ENCODE assay signal across 1 cellular context in the genomic region with DNA sequence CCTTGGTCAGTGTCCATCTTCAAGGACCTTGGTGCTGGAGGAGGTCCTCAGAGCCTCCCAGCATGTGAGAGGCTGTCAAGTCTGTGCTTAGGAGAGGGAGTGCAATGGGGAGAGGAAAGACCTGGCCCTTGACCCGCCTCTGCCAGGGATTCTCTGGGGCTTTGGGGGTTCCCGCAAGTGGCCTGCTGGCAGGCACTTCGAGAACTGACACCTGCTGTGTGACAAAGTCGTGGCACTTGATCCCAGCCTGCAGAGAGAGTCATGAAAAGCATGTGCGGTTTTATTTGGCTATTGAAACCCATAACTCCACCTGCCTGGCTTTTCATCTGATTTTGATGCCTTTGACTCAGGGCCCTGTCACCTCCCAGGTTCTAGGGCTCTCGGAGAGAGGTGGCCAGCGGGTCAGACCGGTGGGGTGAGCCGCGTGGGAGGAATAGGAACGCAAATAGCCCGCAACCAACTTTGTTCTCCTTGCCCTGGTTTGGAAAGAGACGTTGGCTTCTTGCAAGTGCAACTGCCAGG.
TF ChIP-seq lines count a peak whose summit lies in the region.

No MANE protein-coding gene starts in this region.

TF ChIP-seq in K562, 482 proteins besides CTCF, POLR2A, EP300 and RAD21 (continued from another document and continues in another):
- TF ChIP-seq SMAD1 (IDR thresholded peaks at IDR 0.05; ENCODE audit: low read depth, low read length, partially characterized antibody), result no peak
- TF ChIP-seq, protein P1, sequence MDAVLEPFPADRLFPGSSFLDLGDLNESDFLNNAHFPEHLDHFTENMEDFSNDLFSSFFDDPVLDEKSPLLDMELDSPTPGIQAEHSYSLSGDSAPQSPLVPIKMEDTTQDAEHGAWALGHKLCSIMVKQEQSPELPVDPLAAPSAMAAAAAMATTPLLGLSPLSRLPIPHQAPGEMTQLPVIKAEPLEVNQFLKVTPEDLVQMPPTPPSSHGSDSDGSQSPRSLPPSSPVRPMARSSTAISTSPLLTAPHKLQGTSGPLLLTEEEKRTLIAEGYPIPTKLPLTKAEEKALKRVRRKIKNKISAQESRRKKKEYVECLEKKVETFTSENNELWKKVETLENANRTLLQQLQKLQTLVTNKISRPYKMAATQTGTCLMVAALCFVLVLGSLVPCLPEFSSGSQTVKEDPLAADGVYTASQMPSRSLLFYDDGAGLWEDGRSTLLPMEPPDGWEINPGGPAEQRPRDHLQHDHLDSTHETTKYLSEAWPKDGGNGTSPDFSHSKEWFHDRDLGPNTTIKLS (IDR thresholded peaks at IDR 0.05; ENCODE audit: borderline replicate concordance, low read depth), result no peak
- no peak for TF ChIP-seq ZNF347 (CRISPR knock-in tag; IDR thresholded peaks at IDR 0.05; ENCODE audit: low read depth)
- TF ChIP-seq KLF13 (tag; IDR thresholded peaks at IDR 0.05; ENCODE audit: borderline replicate concordance, low read depth), result no peak
- TF ChIP-seq, protein P2, sequence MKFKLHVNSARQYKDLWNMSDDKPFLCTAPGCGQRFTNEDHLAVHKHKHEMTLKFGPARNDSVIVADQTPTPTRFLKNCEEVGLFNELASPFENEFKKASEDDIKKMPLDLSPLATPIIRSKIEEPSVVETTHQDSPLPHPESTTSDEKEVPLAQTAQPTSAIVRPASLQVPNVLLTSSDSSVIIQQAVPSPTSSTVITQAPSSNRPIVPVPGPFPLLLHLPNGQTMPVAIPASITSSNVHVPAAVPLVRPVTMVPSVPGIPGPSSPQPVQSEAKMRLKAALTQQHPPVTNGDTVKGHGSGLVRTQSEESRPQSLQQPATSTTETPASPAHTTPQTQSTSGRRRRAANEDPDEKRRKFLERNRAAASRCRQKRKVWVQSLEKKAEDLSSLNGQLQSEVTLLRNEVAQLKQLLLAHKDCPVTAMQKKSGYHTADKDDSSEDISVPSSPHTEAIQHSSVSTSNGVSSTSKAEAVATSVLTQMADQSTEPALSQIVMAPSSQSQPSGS (CRISPR knock-in tag; IDR thresholded peaks at IDR 0.05), result no peak
- no peak for TF ChIP-seq RBM25 (IDR thresholded peaks at IDR 0.05; ENCODE audit: low read depth, low read length, severe bottlenecking)
- TF ChIP-seq CEBPB (tag; IDR thresholded peaks at IDR 0.05), result no peak
- no peak for TF ChIP-seq SMC3 (conservative IDR thresholded peaks at IDR 0.05; ENCODE audit: insufficient read depth, low read depth, low read length)
- no peak for TF ChIP-seq SP1 (CRISPR knock-in tag; IDR thresholded peaks at IDR 0.05)
- no peak for TF ChIP-seq CAMTA2 (CRISPR knock-in tag; conservative IDR thresholded peaks at IDR 0.05)
- TF ChIP-seq U2AF2 (optimal IDR thresholded peaks at IDR 0.05; ENCODE audit: low read depth, low read length), result no peak
- peak; percentile 70 for TF ChIP-seq CHD1 (IDR thresholded peaks at IDR 0.05; ENCODE audit: low read length)
- TF ChIP-seq TCF3 (CRISPR knock-in tag; IDR thresholded peaks at IDR 0.05), result no peak
- TF ChIP-seq PML (IDR thresholded peaks at IDR 0.05; ENCODE audit: low read length), result no peak
- TF ChIP-seq DACH1 (IDR thresholded peaks at IDR 0.05; ENCODE audit: partially characterized antibody), result no peak
- TF ChIP-seq SPI1 (IDR thresholded peaks at IDR 0.05; ENCODE audit: borderline replicate concordance, low read depth, low read length), result no peak
- TF ChIP-seq NCOA6 (IDR thresholded peaks at IDR 0.05), result no peak
- TF ChIP-seq, protein P3, sequence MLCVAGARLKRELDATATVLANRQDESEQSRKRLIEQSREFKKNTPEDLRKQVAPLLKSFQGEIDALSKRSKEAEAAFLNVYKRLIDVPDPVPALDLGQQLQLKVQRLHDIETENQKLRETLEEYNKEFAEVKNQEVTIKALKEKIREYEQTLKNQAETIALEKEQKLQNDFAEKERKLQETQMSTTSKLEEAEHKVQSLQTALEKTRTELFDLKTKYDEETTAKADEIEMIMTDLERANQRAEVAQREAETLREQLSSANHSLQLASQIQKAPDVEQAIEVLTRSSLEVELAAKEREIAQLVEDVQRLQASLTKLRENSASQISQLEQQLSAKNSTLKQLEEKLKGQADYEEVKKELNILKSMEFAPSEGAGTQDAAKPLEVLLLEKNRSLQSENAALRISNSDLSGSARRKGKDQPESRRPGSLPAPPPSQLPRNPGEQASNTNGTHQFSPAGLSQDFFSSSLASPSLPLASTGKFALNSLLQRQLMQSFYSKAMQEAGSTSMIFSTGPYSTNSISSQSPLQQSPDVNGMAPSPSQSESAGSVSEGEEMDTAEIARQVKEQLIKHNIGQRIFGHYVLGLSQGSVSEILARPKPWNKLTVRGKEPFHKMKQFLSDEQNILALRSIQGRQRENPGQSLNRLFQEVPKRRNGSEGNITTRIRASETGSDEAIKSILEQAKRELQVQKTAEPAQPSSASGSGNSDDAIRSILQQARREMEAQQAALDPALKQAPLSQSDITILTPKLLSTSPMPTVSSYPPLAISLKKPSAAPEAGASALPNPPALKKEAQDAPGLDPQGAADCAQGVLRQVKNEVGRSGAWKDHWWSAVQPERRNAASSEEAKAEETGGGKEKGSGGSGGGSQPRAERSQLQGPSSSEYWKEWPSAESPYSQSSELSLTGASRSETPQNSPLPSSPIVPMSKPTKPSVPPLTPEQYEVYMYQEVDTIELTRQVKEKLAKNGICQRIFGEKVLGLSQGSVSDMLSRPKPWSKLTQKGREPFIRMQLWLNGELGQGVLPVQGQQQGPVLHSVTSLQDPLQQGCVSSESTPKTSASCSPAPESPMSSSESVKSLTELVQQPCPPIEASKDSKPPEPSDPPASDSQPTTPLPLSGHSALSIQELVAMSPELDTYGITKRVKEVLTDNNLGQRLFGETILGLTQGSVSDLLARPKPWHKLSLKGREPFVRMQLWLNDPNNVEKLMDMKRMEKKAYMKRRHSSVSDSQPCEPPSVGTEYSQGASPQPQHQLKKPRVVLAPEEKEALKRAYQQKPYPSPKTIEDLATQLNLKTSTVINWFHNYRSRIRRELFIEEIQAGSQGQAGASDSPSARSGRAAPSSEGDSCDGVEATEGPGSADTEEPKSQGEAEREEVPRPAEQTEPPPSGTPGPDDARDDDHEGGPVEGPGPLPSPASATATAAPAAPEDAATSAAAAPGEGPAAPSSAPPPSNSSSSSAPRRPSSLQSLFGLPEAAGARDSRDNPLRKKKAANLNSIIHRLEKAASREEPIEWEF (CRISPR knock-in tag; IDR thresholded peaks at IDR 0.05), result no peak
- TF ChIP-seq RFX1 (IDR thresholded peaks at IDR 0.05), result no peak
- no peak for TF ChIP-seq FOXK1 (CRISPR knock-in tag; IDR thresholded peaks at IDR 0.05; ENCODE audit: borderline replicate concordance)
- TF ChIP-seq KAT7 (CRISPR knock-in tag; IDR thresholded peaks at IDR 0.05; ENCODE audit: borderline replicate concordance), result peak; percentile 37; the same call in 1 of the 2 replicates
- no peak for TF ChIP-seq ATF7 (IDR thresholded peaks at IDR 0.05)
- no peak for TF ChIP-seq CCAR2 (IDR thresholded peaks at IDR 0.05; ENCODE audit: low read depth, low read length)
- 0 out of 2 replicates have a peak, but pooled peaks have one; percentile 11 for TF ChIP-seq POLR2G (IDR thresholded peaks at IDR 0.05; ENCODE audit: low read depth, low read length)
- TF ChIP-seq MCM7 (IDR thresholded peaks at IDR 0.05), result no peak
- TF ChIP-seq TAF15 (IDR thresholded peaks at IDR 0.05; ENCODE audit: low read depth, low read length), result no peak
- TF ChIP-seq, protein P4, sequence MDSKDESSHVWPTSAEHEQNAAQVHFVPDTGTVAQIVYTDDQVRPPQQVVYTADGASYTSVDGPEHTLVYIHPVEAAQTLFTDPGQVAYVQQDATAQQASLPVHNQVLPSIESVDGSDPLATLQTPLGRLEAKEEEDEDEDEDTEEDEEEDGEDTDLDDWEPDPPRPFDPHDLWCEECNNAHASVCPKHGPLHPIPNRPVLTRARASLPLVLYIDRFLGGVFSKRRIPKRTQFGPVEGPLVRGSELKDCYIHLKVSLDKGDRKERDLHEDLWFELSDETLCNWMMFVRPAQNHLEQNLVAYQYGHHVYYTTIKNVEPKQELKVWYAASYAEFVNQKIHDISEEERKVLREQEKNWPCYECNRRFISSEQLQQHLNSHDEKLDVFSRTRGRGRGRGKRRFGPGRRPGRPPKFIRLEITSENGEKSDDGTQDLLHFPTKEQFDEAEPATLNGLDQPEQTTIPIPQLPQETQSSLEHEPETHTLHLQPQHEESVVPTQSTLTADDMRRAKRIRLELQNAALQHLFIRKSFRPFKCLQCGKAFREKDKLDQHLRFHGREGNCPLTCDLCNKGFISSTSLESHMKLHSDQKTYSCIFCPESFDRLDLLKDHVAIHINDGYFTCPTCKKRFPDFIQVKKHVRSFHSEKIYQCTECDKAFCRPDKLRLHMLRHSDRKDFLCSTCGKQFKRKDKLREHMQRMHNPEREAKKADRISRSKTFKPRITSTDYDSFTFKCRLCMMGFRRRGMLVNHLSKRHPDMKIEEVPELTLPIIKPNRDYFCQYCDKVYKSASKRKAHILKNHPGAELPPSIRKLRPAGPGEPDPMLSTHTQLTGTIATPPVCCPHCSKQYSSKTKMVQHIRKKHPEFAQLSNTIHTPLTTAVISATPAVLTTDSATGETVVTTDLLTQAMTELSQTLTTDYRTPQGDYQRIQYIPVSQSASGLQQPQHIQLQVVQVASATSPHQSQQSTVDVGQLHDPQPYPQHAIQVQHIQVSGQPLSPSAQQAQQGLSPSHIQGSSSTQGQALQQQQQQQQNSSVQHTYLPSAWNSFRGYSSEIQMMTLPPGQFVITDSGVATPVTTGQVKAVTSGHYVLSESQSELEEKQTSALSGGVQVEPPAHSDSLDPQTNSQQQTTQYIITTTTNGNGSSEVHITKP (IDR thresholded peaks at IDR 0.05; ENCODE audit: partially characterized antibody), result no peak
- no peak for TF ChIP-seq BRCA1 (IDR thresholded peaks at IDR 0.05)
- TF ChIP-seq BRCA1 (CRISPR knock-in tag; IDR thresholded peaks at IDR 0.05), result no peak
- TF ChIP-seq YBX1 (IDR thresholded peaks at IDR 0.05), result no peak
- TF ChIP-seq CBX1 (IDR thresholded peaks at IDR 0.05; ENCODE audit: low read depth), result no peak
- TF ChIP-seq ETV1 (tag; conservative IDR thresholded peaks at IDR 0.05; ENCODE audit: low read depth), result no peak
- TF ChIP-seq, protein P5, sequence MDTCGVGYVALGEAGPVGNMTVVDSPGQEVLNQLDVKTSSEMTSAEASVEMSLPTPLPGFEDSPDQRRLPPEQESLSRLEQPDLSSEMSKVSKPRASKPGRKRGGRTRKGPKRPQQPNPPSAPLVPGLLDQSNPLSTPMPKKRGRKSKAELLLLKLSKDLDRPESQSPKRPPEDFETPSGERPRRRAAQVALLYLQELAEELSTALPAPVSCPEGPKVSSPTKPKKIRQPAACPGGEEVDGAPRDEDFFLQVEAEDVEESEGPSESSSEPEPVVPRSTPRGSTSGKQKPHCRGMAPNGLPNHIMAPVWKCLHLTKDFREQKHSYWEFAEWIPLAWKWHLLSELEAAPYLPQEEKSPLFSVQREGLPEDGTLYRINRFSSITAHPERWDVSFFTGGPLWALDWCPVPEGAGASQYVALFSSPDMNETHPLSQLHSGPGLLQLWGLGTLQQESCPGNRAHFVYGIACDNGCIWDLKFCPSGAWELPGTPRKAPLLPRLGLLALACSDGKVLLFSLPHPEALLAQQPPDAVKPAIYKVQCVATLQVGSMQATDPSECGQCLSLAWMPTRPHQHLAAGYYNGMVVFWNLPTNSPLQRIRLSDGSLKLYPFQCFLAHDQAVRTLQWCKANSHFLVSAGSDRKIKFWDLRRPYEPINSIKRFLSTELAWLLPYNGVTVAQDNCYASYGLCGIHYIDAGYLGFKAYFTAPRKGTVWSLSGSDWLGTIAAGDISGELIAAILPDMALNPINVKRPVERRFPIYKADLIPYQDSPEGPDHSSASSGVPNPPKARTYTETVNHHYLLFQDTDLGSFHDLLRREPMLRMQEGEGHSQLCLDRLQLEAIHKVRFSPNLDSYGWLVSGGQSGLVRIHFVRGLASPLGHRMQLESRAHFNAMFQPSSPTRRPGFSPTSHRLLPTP (IDR thresholded peaks at IDR 0.05; ENCODE audit: borderline replicate concordance, extremely low read depth, insufficient read length), result no peak
- TF ChIP-seq JUNB (CRISPR knock-in tag; conservative IDR thresholded peaks at IDR 0.05), result no peak
- TF ChIP-seq ETV5 (CRISPR knock-in tag; IDR thresholded peaks at IDR 0.05; ENCODE audit: low read depth), result no peak
- 0 out of 2 replicates have a peak, but pooled peaks have one; percentile 0 for TF ChIP-seq BACH1 (tag; IDR thresholded peaks at IDR 0.05)
- TF ChIP-seq, protein P6, sequence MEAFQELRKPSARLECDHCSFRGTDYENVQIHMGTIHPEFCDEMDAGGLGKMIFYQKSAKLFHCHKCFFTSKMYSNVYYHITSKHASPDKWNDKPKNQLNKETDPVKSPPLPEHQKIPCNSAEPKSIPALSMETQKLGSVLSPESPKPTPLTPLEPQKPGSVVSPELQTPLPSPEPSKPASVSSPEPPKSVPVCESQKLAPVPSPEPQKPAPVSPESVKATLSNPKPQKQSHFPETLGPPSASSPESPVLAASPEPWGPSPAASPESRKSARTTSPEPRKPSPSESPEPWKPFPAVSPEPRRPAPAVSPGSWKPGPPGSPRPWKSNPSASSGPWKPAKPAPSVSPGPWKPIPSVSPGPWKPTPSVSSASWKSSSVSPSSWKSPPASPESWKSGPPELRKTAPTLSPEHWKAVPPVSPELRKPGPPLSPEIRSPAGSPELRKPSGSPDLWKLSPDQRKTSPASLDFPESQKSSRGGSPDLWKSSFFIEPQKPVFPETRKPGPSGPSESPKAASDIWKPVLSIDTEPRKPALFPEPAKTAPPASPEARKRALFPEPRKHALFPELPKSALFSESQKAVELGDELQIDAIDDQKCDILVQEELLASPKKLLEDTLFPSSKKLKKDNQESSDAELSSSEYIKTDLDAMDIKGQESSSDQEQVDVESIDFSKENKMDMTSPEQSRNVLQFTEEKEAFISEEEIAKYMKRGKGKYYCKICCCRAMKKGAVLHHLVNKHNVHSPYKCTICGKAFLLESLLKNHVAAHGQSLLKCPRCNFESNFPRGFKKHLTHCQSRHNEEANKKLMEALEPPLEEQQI (IDR thresholded peaks at IDR 0.05), result no peak
- TF ChIP-seq, protein P7, sequence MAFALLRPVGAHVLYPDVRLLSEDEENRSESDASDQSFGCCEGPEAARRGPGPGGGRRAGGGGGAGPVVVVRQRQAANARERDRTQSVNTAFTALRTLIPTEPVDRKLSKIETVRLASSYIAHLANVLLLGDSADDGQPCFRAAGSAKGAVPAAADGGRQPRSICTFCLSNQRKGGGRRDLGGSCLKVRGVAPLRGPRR (CRISPR knock-in tag; IDR thresholded peaks at IDR 0.05), result no peak
- TF ChIP-seq ZNF232 (CRISPR knock-in tag; IDR thresholded peaks at IDR 0.05), result no peak; the same call in 1 of the 2 replicates
- no peak for TF ChIP-seq ZNF41 (CRISPR knock-in tag; conservative IDR thresholded peaks at IDR 0.05)
- TF ChIP-seq ZKSCAN3 (CRISPR knock-in tag; IDR thresholded peaks at IDR 0.05), result no peak
- TF ChIP-seq HDAC6 (IDR thresholded peaks at IDR 0.05; ENCODE audit: low read depth, low read length), result no peak
- TF ChIP-seq, protein P8, sequence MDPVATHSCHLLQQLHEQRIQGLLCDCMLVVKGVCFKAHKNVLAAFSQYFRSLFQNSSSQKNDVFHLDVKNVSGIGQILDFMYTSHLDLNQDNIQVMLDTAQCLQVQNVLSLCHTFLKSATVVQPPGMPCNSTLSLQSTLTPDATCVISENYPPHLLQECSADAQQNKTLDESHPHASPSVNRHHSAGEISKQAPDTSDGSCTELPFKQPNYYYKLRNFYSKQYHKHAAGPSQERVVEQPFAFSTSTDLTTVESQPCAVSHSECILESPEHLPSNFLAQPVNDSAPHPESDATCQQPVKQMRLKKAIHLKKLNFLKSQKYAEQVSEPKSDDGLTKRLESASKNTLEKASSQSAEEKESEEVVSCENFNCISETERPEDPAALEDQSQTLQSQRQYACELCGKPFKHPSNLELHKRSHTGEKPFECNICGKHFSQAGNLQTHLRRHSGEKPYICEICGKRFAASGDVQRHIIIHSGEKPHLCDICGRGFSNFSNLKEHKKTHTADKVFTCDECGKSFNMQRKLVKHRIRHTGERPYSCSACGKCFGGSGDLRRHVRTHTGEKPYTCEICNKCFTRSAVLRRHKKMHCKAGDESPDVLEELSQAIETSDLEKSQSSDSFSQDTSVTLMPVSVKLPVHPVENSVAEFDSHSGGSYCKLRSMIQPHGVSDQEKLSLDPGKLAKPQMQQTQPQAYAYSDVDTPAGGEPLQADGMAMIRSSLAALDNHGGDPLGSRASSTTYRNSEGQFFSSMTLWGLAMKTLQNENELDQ (CRISPR knock-in tag; IDR thresholded peaks at IDR 0.05; ENCODE audit: borderline replicate concordance), result no peak
